8 cellular contexts compared by ENCODE assay signal in genomic region chr5:134577796-134578577, GRCh38. TPM values are rescaled to one million over a fixed set of nuclear protein-coding genes. Genes with fewer than 3 reads are reported as not detected.
DNase-seq lines count a peak whose midpoint lies in the region; ATAC-seq and TF ChIP-seq lines count a peak whose summit lies in the region.

No MANE protein-coding gene starts in this region.

- H3K27me3 ChIP-seq in adipocyte (replicated peaks; ENCODE audit: control insufficient read depth, insufficient read depth, low read length): no peaks in the 10 kb centered on the region

- intact Hi-C loops in left ventricle myocardium superior (cut with micrococcal nuclease): no loop called here

- H3K9ac ChIP-seq in adipocyte (ENCODE audit: low read length): peak overlapping the region; percentile 19

- H3K9me3 ChIP-seq in adipocyte (ENCODE audit: control insufficient read depth, low read length): no peaks in the 10 kb centered on the region

- H3K36me3 ChIP-seq in adipocyte (ENCODE audit: control insufficient read depth, insufficient read depth, low read length, severe bottlenecking): peaks cover 59% of the 10 kb centered on the region

- ATAC-seq in left ventricle myocardium superior: peak; percentile 45
- ATAC-seq in GM21447 (IDR thresholded peaks at IDR 0.05; ENCODE audit: unreplicated experiment): no peak
- no peak for ATAC-seq in HG03469 (IDR thresholded peaks at IDR 0.05; ENCODE audit: unreplicated experiment)

- H3K4me1 ChIP-seq in adipocyte (ENCODE audit: control insufficient read depth, insufficient read depth, low read length): peaks cover 30% of the 10 kb centered on the region

- H3K4me3 ChIP-seq in adipocyte (ENCODE audit: low read length): no peak overlapping the region

- peak; percentile 45 to 85 (median 77) for DNase-seq in NCI-H1417 (lab: John Stamatoyannopoulos, UW)
- peak; percentile 41 to 73 (median 61) for DNase-seq in T-helper 1 cell
- DNase-seq in adipocyte (ENCODE audit: low read depth): peak; percentile 95
- DNase-seq in left ventricle myocardium superior: peak; percentile 89
- peak; percentile 89 for DNase-seq in retina

- peak; percentile 83 for TF ChIP-seq CTCF in GM12874 (IDR thresholded peaks at IDR 0.05; ENCODE audit: insufficient read depth, low read depth, low read length)

RNA-seq across cellular contexts. Expression of gene JADE2, which starts 52.5 kb away (rescaled TPM):
- total RNA-seq in left ventricle myocardium superior: 28.7 TPM

RNA-seq across cellular contexts. Expression of gene SAR1B, which starts 54.6 kb away (rescaled TPM):
- total RNA-seq in left ventricle myocardium superior: 84.7 TPM
